In genomic region chr15:85444329-85444605, GRCh38 we compare ENCODE assay signal across 10 cellular contexts.
DNase-seq lines count a peak whose midpoint lies in the region; ATAC-seq and TF ChIP-seq lines count a peak whose summit lies in the region.
"Had no signal": no experiment of that assay in that cellular context is flagged by ENCODE, and none has a peak within 500 bp of the region (broad histone marks: within the 10 kb centered on the region; RNA-seq: fewer than 3 reads in every experiment).

No MANE protein-coding gene starts in this region.

- no peak overlapping the region for H2BK120ac ChIP-seq in H9 (ENCODE audit: low read depth, low read length, poor library complexity, severe bottlenecking)

- no CpG with 5 or more reads among the region's 1 CpG for whole genome bisulfite sequencing in H9 (ENCODE audit: extremely low coverage, insufficient read length, low lambda C conversion rate)

- H3K36me3 ChIP-seq in right atrium auricular region, result no peaks in the 10 kb centered on the region

- H3K27ac Mint-ChIP-seq in H9, result peak overlapping the region in 2 of 3 experiments; percentile 42 to 88; a peak in 3 of 7 replicates
- peak overlapping the region; percentile 17 to 52 for H3K27ac Mint-ChIP-seq in T-cell
- peak overlapping the region; percentile 75 for H3K27ac Mint-ChIP-seq in stimulated activated effector memory CD8-positive, alpha-beta T cell treated with anti-CD3 and anti-CD28 coated beads, Interleukin-12 subunit alpha, Interleukin-12 subunit beta, amount 100 ng/mL, for 72 hours

- no peak overlapping the region for H3K23ac ChIP-seq in H9 (ENCODE audit: insufficient read length, low read depth, low read length)

- POLR2A ChIA-PET in T-cell (lab: Charles Lee), result interaction anchor here in 1 of 2 donors (0.6 kb wide), 1 partner anchor 63 kb away, joined by 9 read pairs; no protein-coding TSS in a partner anchor

- H2AK5ac ChIP-seq in H9 (ENCODE audit: insufficient read length, low read length), result no peak overlapping the region

- no peak overlapping the region for H3K56ac ChIP-seq in H9 (ENCODE audit: insufficient read length, low read depth, low read length)

- H3K14ac ChIP-seq in H9 (ENCODE audit: insufficient read depth, low read length), result no peak overlapping the region

- no peak overlapping the region for H3K4me2 ChIP-seq in H9 (ENCODE audit: insufficient read depth, insufficient read length, low read length)

- H4K5ac ChIP-seq in H9 (ENCODE audit: insufficient read length, low read depth, low read length), result no peak overlapping the region

- no peaks in the 10 kb centered on the region for H3K23me2 ChIP-seq in H9 (ENCODE audit: insufficient read length, low read depth, low read length, poor library complexity, severe bottlenecking)

- CTCF ChIA-PET in T-cell (lab: Charles Lee), result no interaction called here

- no peak overlapping the region for H3K4me3 ChIP-seq in right atrium auricular region

- H3K79me2 ChIP-seq in H9 (ENCODE audit: insufficient read depth, low read length), result peaks cover 6% of the 10 kb centered on the region; the same call in 1 of the 2 replicates

- no peak overlapping the region for H4K8ac ChIP-seq in H9 (replicated peaks; ENCODE audit: insufficient read length, low read depth, low read length)

- peak overlapping the region in 1 of 2 experiments; percentile 21; a peak in 1 of 5 replicates for H3K4me3 Mint-ChIP-seq in H9
- no peak overlapping the region for H3K4me3 Mint-ChIP-seq in T-cell
- H3K4me3 Mint-ChIP-seq in stimulated activated effector memory CD8-positive, alpha-beta T cell treated with anti-CD3 and anti-CD28 coated beads, Interleukin-12 subunit alpha, Interleukin-12 subunit beta, amount 100 ng/mL, for 72 hours, result no peak overlapping the region

- no peak overlapping the region for H3K9ac ChIP-seq in H9 (ENCODE audit: extremely low read depth, insufficient read length, low read length)

- H3K4me1 Mint-ChIP-seq in H9, result peaks cover 20 to 27% of the 10 kb centered on the region in 2 experiments
- H3K4me1 Mint-ChIP-seq in T-cell, result peaks cover 51 to 74% (median 61%) of the 10 kb centered on the region in 3 donors
- H3K4me1 Mint-ChIP-seq in stimulated activated effector memory CD8-positive, alpha-beta T cell treated with anti-CD3 and anti-CD28 coated beads, Interleukin-12 subunit alpha, Interleukin-12 subunit beta, amount 100 ng/mL, for 72 hours, result peaks cover 36% of the 10 kb centered on the region

- peaks cover 6 to 15% of the 10 kb centered on the region in 2 experiments for H3K9me3 Mint-ChIP-seq in H9
- peaks cover 2 to 5% (median 4%) of the 10 kb centered on the region in 3 donors for H3K9me3 Mint-ChIP-seq in T-cell
- peaks cover 6% of the 10 kb centered on the region for H3K9me3 Mint-ChIP-seq in stimulated activated effector memory CD8-positive, alpha-beta T cell treated with anti-CD3 and anti-CD28 coated beads, Interleukin-12 subunit alpha, Interleukin-12 subunit beta, amount 100 ng/mL, for 72 hours

- H2BK15ac ChIP-seq in H9 (ENCODE audit: low read depth, low read length), result no peak overlapping the region

- H3K18ac ChIP-seq in H9 (ENCODE audit: insufficient read length, low read depth, low read length), result no peak overlapping the region

- H3K27ac ChIP-seq in H9 (ENCODE audit: insufficient read length, low read depth, low read length) (no peak overlapping the region), right atrium auricular region (peak overlapping the region; percentile 32 to 68)

- TF ChIP-seq CTCF in H9 (conservative IDR thresholded peaks at IDR 0.05) (no peak), right atrium auricular region (IDR thresholded peaks at IDR 0.05) (no peak)

- H4K91ac ChIP-seq in H9 (ENCODE audit: insufficient read length, low read depth, low read length), result no peak overlapping the region

- no peak overlapping the region for H2BK20ac ChIP-seq in H9 (ENCODE audit: low read depth, low read length, poor library complexity, severe bottlenecking)

- no peak for ATAC-seq in T-cell (replicated peaks in 1 of 4)
- ATAC-seq in stimulated activated effector memory CD8-positive, alpha-beta T cell treated with anti-CD3 and anti-CD28 coated beads, Interleukin-12 subunit alpha, Interleukin-12 subunit beta, amount 100 ng/mL, for 72 hours, result no peak
- ATAC-seq in GM19351 (IDR thresholded peaks at IDR 0.05; ENCODE audit: unreplicated experiment), result no peak
- no peak for ATAC-seq in activated CD4-positive, CD25-positive, alpha-beta regulatory T cell treated with anti-CD3 and anti-CD28 coated beads, Interleukin-2, amount 50 U/mL, for 24 hours

- H3K79me1 ChIP-seq in H9 (ENCODE audit: insufficient read depth, low read depth, low read length, poor library complexity, severe bottlenecking), result no peaks in the 10 kb centered on the region

- H3K4me1 ChIP-seq in H9 (ENCODE audit: insufficient read depth, low read length) (no peaks in the 10 kb centered on the region; the same call in 1 of the 2 replicates), right atrium auricular region (peaks cover 0 to 48% of the 10 kb centered on the region in 2 donors)

- H2AFZ ChIP-seq in H9 (ENCODE audit: low read length), result no peak overlapping the region

- H3T11ph ChIP-seq in H9 (ENCODE audit: low read length), result peak overlapping the region; percentile 43

- DNase-seq in H9 (no peak), T-cell (no peak), right atrium auricular region (ENCODE audit: low spot score) (no peak), GM19238 (ENCODE audit: insufficient read length, low spot score) (no peak)
- no peak for DNase-seq in stimulated activated effector memory CD8-positive, alpha-beta T cell treated with anti-CD3 and anti-CD28 coated beads, Interleukin-12 subunit alpha, Interleukin-12 subunit beta, amount 100 ng/mL, for 72 hours (ENCODE audit: low spot score in 2 of 2)
- DNase-seq: activated CD8-positive, alpha-beta memory T cell treated with anti-CD3 and anti-CD28 coated beads, Interleukin-2, amount 50 U/mL, for 4 hours; aorta; posterior cingulate gyrus had no signal

- H2BK5ac ChIP-seq in H9 (ENCODE audit: insufficient read length, low read length), result no peak overlapping the region

- no peak overlapping the region; the same call in 1 of the 2 replicates for H3K4ac ChIP-seq in H9 (ENCODE audit: low read depth, low read length)

- H3K27me3 Mint-ChIP-seq in H9 (ENCODE audit: low read depth) (no peaks in the 10 kb centered on the region), T-cell (no peaks in the 10 kb centered on the region)

- no peaks in the 10 kb centered on the region for H4K20me1 ChIP-seq in H9 (ENCODE audit: control insufficient read depth, insufficient read depth, insufficient read length)

- H3K36me3 Mint-ChIP-seq in H9 (ENCODE audit: insufficient read depth in 1 of 3, low read depth in 3 of 3) (peaks cover 6 to 7% (median 7%) of the 10 kb centered on the region in 3 experiments), T-cell (peaks cover 10% of the 10 kb centered on the region)
- peaks cover 7% of the 10 kb centered on the region for H3K36me3 Mint-ChIP-seq in stimulated activated effector memory CD8-positive, alpha-beta T cell treated with anti-CD3 and anti-CD28 coated beads, Interleukin-12 subunit alpha, Interleukin-12 subunit beta, amount 100 ng/mL, for 72 hours

- H3K27me3 ChIP-seq in H9 (ENCODE audit: insufficient read depth, low read length) (no peaks in the 10 kb centered on the region), right atrium auricular region (no peaks in the 10 kb centered on the region)

- H2BK12ac ChIP-seq in H9 (ENCODE audit: insufficient read length, low read depth, low read length), result no peak overlapping the region

- H3K9me3 ChIP-seq in H9 (ENCODE audit: control insufficient read depth, low read depth, low read length), result no peaks in the 10 kb centered on the region
- no peaks in the 10 kb centered on the region for H3K9me3 ChIP-seq in right atrium auricular region
